9 cellular contexts compared by ENCODE assay signal in genomic region chr13:108213946-108214345, GRCh38. TPM values are rescaled to one million over a fixed set of nuclear protein-coding genes. Genes with fewer than 3 reads are reported as not detected.
DNase-seq lines count a peak whose midpoint lies in the region; TF ChIP-seq lines count a peak whose summit lies in the region.
"Had no signal": no experiment of that assay in that cellular context is flagged by ENCODE, and none has a peak within 500 bp of the region (broad histone marks: within the 10 kb centered on the region; RNA-seq: fewer than 3 reads in every experiment).

No MANE protein-coding gene starts in this region.

- H3K4me3 ChIP-seq in fibroblast of mammary gland (ENCODE audit: control insufficient read depth, low read depth, low read length) (no peak overlapping the region), skeletal muscle tissue (ENCODE audit: low read length in 3 of 3) (peak overlapping the region; percentile 59 to 63 (median 60))

- peak overlapping the region; percentile 72 for H3K27ac Mint-ChIP-seq in T-helper 2 cell treated with Interferon-gamma antibody and Interleukin-4, amounts not matched to agents 5 μg/mL and 100 μg/mL, for 36 hours

- H3K36me3 ChIP-seq in skeletal muscle tissue (ENCODE audit: control insufficient read depth in 3 of 3, insufficient read depth in 3 of 3, low read length in 3 of 3): peaks cover 2 to 20% (median 10%) of the 10 kb centered on the region in 3 donors

- H3K27me3 Mint-ChIP-seq in T-helper 2 cell treated with Interferon-gamma antibody and Interleukin-4, amounts not matched to agents 5 μg/mL and 100 μg/mL, for 36 hours (ENCODE audit: low read depth): no peaks in the 10 kb centered on the region

- TF ChIP-seq CTCF in fibroblast of mammary gland (conservative IDR thresholded peaks at IDR 0.05; ENCODE audit: control insufficient read depth, insufficient read depth, low read depth, low read length): no peak

- H3K27ac ChIP-seq in skeletal muscle tissue (ENCODE audit: low read depth, low read length): no peak overlapping the region

- peaks cover 12 to 28% (median 20%) of the 10 kb centered on the region in 3 donors for H3K4me1 ChIP-seq in skeletal muscle tissue (ENCODE audit: control insufficient read depth in 3 of 3, insufficient read depth in 3 of 3, low read length in 3 of 3)

- H3K4me1 Mint-ChIP-seq in T-helper 2 cell treated with Interferon-gamma antibody and Interleukin-4, amounts not matched to agents 5 μg/mL and 100 μg/mL, for 36 hours (ENCODE audit: low read depth): peaks cover 36% of the 10 kb centered on the region

- no peak for DNase-seq in T-helper 2 cell treated with Interferon-gamma antibody and Interleukin-4, amounts not matched to agents 5 μg/mL and 100 μg/mL, for 36 hours (ENCODE audit: low spot score)
- DNase-seq in T-helper 2 cell (no peak), RKO (ENCODE audit: low spot score) (peak; percentile 94), fibroblast of mammary gland (ENCODE audit: low read depth) (peak; percentile 32), NCI-H226 (no peak), COR-L47 (lab: John Stamatoyannopoulos, UW) (no peak), Ammon's horn (ENCODE audit: low spot score) (no peak)
- DNase-seq: Calu3 had no signal

- no peaks in the 10 kb centered on the region for H3K9me3 ChIP-seq in skeletal muscle tissue (ENCODE audit: control insufficient read depth in 3 of 3, low read length in 3 of 3)

- no peaks in the 10 kb centered on the region for H3K9me3 Mint-ChIP-seq in T-helper 2 cell treated with Interferon-gamma antibody and Interleukin-4, amounts not matched to agents 5 μg/mL and 100 μg/mL, for 36 hours

- peak overlapping the region in 2 of 3 donors; percentile 41 to 77 for H3K9ac ChIP-seq in skeletal muscle tissue (ENCODE audit: low read depth in 1 of 3, low read length in 3 of 3)

- peaks cover 24% of the 10 kb centered on the region for H3K36me3 Mint-ChIP-seq in T-helper 2 cell treated with Interferon-gamma antibody and Interleukin-4, amounts not matched to agents 5 μg/mL and 100 μg/mL, for 36 hours (ENCODE audit: low read depth)

- no peaks in the 10 kb centered on the region for H3K27me3 ChIP-seq in skeletal muscle tissue (ENCODE audit: control insufficient read depth in 3 of 3, insufficient read depth in 3 of 3, low read length in 3 of 3)

- H3K4me3 Mint-ChIP-seq in T-helper 2 cell treated with Interferon-gamma antibody and Interleukin-4, amounts not matched to agents 5 μg/mL and 100 μg/mL, for 36 hours: peak overlapping the region; percentile 81

RNA-seq across cellular contexts. Expression of gene LIG4, which starts 1.4 kb away (rescaled TPM):
- total RNA-seq in skeletal muscle tissue: 4.2 TPM

RNA-seq across cellular contexts. Expression of gene ABHD13, which starts 4.2 kb away (rescaled TPM):
- 7.8 TPM for total RNA-seq in skeletal muscle tissue

RNA-seq across cellular contexts. Expression of gene TNFSF13B, which starts 55.6 kb away (rescaled TPM):
- total RNA-seq in skeletal muscle tissue: 1.6 TPM

Comparison
In these comparisons a context has a peak if more than half of its experiments do, and no peak if none do; other contexts are left out.
1. DNase-seq: peak in RKO (single experiment) and fibroblast of mammary gland (single experiment); none in T-helper 2 cell treated with Interferon-gamma antibody and Interleukin-4, amounts not matched to agents 5 μg/mL and 100 μg/mL, for 36 hours (single experiment), T-helper 2 cell (0 of 5), NCI-H226 (single experiment), COR-L47 (single experiment) and Ammon's horn (single experiment).